8 cellular contexts compared by ENCODE assay signal in genomic region chr2:65064728-65065552, GRCh38. TPM values are rescaled to one million over a fixed set of nuclear protein-coding genes. Genes with fewer than 3 reads are reported as not detected.
DNase-seq lines count a peak whose midpoint lies in the region; ATAC-seq and TF ChIP-seq lines count a peak whose summit lies in the region.

No MANE protein-coding gene starts in this region.

- TF ChIP-seq POLR2A in esophagus squamous epithelium (IDR thresholded peaks at IDR 0.05) (no peak), vagina (IDR thresholded peaks at IDR 0.05) (no peak)

- peaks cover 50 to 98% (median 87%) of the 10 kb centered on the region in 3 donors for H3K4me1 ChIP-seq in esophagus squamous epithelium
- H3K4me1 ChIP-seq in vagina = peaks cover 94% of the 10 kb centered on the region

- TF ChIP-seq CTCF in esophagus squamous epithelium (IDR thresholded peaks at IDR 0.05) (peak; percentile 65 to 87 (median 76)), vagina (IDR thresholded peaks at IDR 0.05) (peak; percentile 33 to 67 (median 63))

- H3K4me1 Mint-ChIP-seq in activated CD4-positive, alpha-beta memory T cell treated with anti-CD3 and anti-CD28 coated beads for 36 hours (ENCODE audit: low read depth) = peaks cover 43% of the 10 kb centered on the region
- peaks cover 28 to 77% (median 62%) of the 10 kb centered on the region in 4 donors for H3K4me1 Mint-ChIP-seq in naive thymus-derived CD8-positive, alpha-beta T cell

- H3K9me3 Mint-ChIP-seq in activated CD4-positive, alpha-beta memory T cell treated with anti-CD3 and anti-CD28 coated beads for 36 hours = no peaks in the 10 kb centered on the region
- no peaks in the 10 kb centered on the region for H3K9me3 Mint-ChIP-seq in naive thymus-derived CD8-positive, alpha-beta T cell

- H3K27ac ChIP-seq in esophagus squamous epithelium (peak overlapping the region; percentile 64 to 85 (median 80)), vagina (peak overlapping the region; percentile 74)

- DNase-seq in C1 segment of cervical spinal cord (lab: John Stamatoyannopoulos, UW) (peak in 11 of 14 donors; percentile 35 to 73 (median 58)), NCI-H2107 (lab: John Stamatoyannopoulos, UW) (peak; percentile 26), esophagus squamous epithelium (lab: John Stamatoyannopoulos, UW) (peak; percentile 19), vagina (ENCODE audit: extremely low spot score in 2 of 2) (no peak)
- DNase-seq in activated CD4-positive, alpha-beta memory T cell treated with anti-CD3 and anti-CD28 coated beads for 36 hours = peak; percentile 62
- peak in 8 of 10 donors; percentile 25 to 71 (median 52) for DNase-seq in naive thymus-derived CD8-positive, alpha-beta T cell

- H3K9me3 ChIP-seq in esophagus squamous epithelium (no peaks in the 10 kb centered on the region), vagina (no peaks in the 10 kb centered on the region)

- H3K27me3 ChIP-seq in esophagus squamous epithelium (no peaks in the 10 kb centered on the region), vagina (no peaks in the 10 kb centered on the region)

- intact Hi-C loops in activated CD4-positive, alpha-beta memory T cell treated with anti-CD3 and anti-CD28 coated beads for 36 hours (cut with micrococcal nuclease) = loop anchor here (1.0 to 5.0 kb wide), 7 partner anchors 9 to 508 kb away; partner anchors contain the start of genes ACTR2, CEP68 and RAB1A
- intact Hi-C loops in esophagus squamous epithelium (cut with DNase I) = loop anchor here (10.0 kb wide), 1 partner anchor 120 kb away; no protein-coding TSS in a partner anchor
- intact Hi-C loops in vagina (cut with DNase I) = no loop called here

- CTCF ChIA-PET in activated CD4-positive, alpha-beta memory T cell treated with anti-CD3 and anti-CD28 coated beads for 36 hours (lab: Charles Lee) = interaction anchor here (0.6 to 3.0 kb wide), 40 partner anchors 10 to 511 kb away, joined by 3 to 59 read pairs (median 5); partner anchors contain the start of genes ACTR2, CEP68 and RAB1A

- ATAC-seq in GM18519 (IDR thresholded peaks at IDR 0.05; ENCODE audit: low FRiP score, unreplicated experiment) (peak; percentile 62), HG02970 (IDR thresholded peaks at IDR 0.05; ENCODE audit: low FRiP score, unreplicated experiment) (peak; percentile 67)
- peak; percentile 84 to 85 for ATAC-seq in naive thymus-derived CD8-positive, alpha-beta T cell

- 4 to 12% methylated on average over 12 to 14 of the region's 14 CpGs for WGBS in esophagus squamous epithelium, 2 donors

- H3K4me3 Mint-ChIP-seq in activated CD4-positive, alpha-beta memory T cell treated with anti-CD3 and anti-CD28 coated beads for 36 hours = no peak overlapping the region
- peak overlapping the region in 4 of 10 donors; percentile 6 to 36 (median 32) for H3K4me3 Mint-ChIP-seq in naive thymus-derived CD8-positive, alpha-beta T cell

- no peaks in the 10 kb centered on the region for H3K36me3 Mint-ChIP-seq in activated CD4-positive, alpha-beta memory T cell treated with anti-CD3 and anti-CD28 coated beads for 36 hours
- peaks cover 0 to 9% (median 0%) of the 10 kb centered on the region in 3 donors for H3K36me3 Mint-ChIP-seq in naive thymus-derived CD8-positive, alpha-beta T cell

- POLR2A ChIA-PET in activated CD4-positive, alpha-beta memory T cell treated with anti-CD3 and anti-CD28 coated beads for 36 hours (lab: Charles Lee) = interaction anchor here (0.9 to 1.8 kb wide), 6 partner anchors 9 to 372 kb away, joined by 3 to 10 read pairs (median 3); partner anchors contain the start of genes ACTR2, CEP68 and RAB1A
- POLR2A ChIA-PET in naive thymus-derived CD8-positive, alpha-beta T cell (lab: Charles Lee) = interaction anchor here (0.6 to 2.4 kb wide), 9 partner anchors 9 to 122 kb away, joined by 3 to 17 read pairs (median 4); partner anchors contain the start of gene CEP68

- H3K36me3 ChIP-seq in esophagus squamous epithelium = peaks cover 0 to 8% (median 0%) of the 10 kb centered on the region in 3 donors
- peaks cover 0 to 5% of the 10 kb centered on the region in 2 donors for H3K36me3 ChIP-seq in vagina

- H3K27ac Mint-ChIP-seq in activated CD4-positive, alpha-beta memory T cell treated with anti-CD3 and anti-CD28 coated beads for 36 hours = peak overlapping the region; percentile 80
- peak overlapping the region in 4 of 10 donors; percentile 35 to 77 (median 51) for H3K27ac Mint-ChIP-seq in naive thymus-derived CD8-positive, alpha-beta T cell

- H3K4me3 ChIP-seq in esophagus squamous epithelium = peak overlapping the region in 2 of 4 donors; percentile 2 to 40
- H3K4me3 ChIP-seq in vagina = no peak overlapping the region

- no peaks in the 10 kb centered on the region for H3K27me3 Mint-ChIP-seq in activated CD4-positive, alpha-beta memory T cell treated with anti-CD3 and anti-CD28 coated beads for 36 hours
- no peaks in the 10 kb centered on the region for H3K27me3 Mint-ChIP-seq in naive thymus-derived CD8-positive, alpha-beta T cell

RNA-seq across cellular contexts. Expression of gene CEP68, which starts 8.7 kb away (rescaled TPM):
- 1 to 10 TPM; 6.6 to 8.0 TPM for total RNA-seq in activated CD4-positive, alpha-beta memory T cell treated with anti-CD3 and anti-CD28 coated beads for 36 hours
- total RNA-seq in esophagus squamous epithelium = 10 to 100 TPM in 2 of 4 donors, 1 to 10 TPM in 2; 3.9 to 17.4 (median 8.6) TPM
- 10 to 100 TPM; 53.3 to 61.7 TPM for total RNA-seq in naive thymus-derived CD8-positive, alpha-beta T cell
- polyA plus RNA-seq in naive thymus-derived CD8-positive, alpha-beta T cell = 10 to 100 TPM; 26.6 to 39.1 (median 34.7) TPM
- total RNA-seq in vagina = 25.0 TPM

Comparison
In these comparisons a context has a peak if more than half of its experiments do, and no peak if none do; other contexts are left out.
1. DNase-seq: peak in C1 segment of cervical spinal cord (11 of 14), NCI-H2107 (single experiment), activated CD4-positive, alpha-beta memory T cell treated with anti-CD3 and anti-CD28 coated beads for 36 hours (single experiment), esophagus squamous epithelium (single experiment) and naive thymus-derived CD8-positive, alpha-beta T cell (8 of 10); none in vagina (0 of 2).
2. Peak in every context shown above with its lines, with median percentiles within 50 percentile points of each other: ATAC-seq.